In the genomic region with DNA sequence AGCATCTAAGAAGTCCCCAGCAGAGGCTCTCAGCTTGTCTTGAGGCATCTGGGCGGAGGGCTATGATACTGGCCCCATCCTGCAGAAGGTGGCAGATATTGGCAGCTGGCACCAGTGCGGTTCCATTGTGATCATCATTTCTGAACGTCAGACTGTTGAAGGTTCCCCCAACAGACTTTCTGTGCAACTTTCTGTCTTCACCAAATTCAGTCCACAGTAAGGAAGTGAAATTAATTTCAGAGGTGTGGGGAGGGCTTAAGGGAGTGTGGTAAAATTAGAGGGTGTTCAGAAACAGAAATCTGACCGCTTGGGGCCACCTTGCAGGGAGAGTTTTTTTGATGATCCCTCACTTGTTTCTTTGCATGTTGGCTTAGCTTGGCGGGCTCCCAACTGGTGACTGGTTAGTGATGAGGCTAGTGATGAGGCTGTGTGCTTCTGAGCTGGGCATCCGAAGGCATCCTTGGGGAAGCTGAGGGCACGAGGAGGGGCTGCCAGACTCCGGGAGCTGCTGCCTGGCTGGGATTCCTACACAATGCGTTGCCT, we compare ENCODE assay signal across 9 cellular contexts. TPM values are rescaled to one million over a fixed set of nuclear protein-coding genes. Genes with fewer than 3 reads are reported as not detected.
DNase-seq lines count a peak whose midpoint lies in the region; ATAC-seq and TF ChIP-seq lines count a peak whose summit lies in the region.
"Had no signal": no experiment of that assay in that cellular context is flagged by ENCODE, and none has a peak within 500 bp of the region (broad histone marks: within the 10 kb centered on the region; RNA-seq: fewer than 3 reads in every experiment).

A gene with protein sequence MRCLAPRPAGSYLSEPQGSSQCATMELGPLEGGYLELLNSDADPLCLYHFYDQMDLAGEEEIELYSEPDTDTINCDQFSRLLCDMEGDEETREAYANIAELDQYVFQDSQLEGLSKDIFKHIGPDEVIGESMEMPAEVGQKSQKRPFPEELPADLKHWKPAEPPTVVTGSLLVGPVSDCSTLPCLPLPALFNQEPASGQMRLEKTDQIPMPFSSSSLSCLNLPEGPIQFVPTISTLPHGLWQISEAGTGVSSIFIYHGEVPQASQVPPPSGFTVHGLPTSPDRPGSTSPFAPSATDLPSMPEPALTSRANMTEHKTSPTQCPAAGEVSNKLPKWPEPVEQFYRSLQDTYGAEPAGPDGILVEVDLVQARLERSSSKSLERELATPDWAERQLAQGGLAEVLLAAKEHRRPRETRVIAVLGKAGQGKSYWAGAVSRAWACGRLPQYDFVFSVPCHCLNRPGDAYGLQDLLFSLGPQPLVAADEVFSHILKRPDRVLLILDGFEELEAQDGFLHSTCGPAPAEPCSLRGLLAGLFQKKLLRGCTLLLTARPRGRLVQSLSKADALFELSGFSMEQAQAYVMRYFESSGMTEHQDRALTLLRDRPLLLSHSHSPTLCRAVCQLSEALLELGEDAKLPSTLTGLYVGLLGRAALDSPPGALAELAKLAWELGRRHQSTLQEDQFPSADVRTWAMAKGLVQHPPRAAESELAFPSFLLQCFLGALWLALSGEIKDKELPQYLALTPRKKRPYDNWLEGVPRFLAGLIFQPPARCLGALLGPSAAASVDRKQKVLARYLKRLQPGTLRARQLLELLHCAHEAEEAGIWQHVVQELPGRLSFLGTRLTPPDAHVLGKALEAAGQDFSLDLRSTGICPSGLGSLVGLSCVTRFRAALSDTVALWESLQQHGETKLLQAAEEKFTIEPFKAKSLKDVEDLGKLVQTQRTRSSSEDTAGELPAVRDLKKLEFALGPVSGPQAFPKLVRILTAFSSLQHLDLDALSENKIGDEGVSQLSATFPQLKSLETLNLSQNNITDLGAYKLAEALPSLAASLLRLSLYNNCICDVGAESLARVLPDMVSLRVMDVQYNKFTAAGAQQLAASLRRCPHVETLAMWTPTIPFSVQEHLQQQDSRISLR (plus strand): TSS at position 404 of the 543 bp plus-strand sequence. CDS start 129 bp downstream, at position 533.

- ATAC-seq in HG02588 (IDR thresholded peaks at IDR 0.05; ENCODE audit: unreplicated experiment) = peak; percentile 48
- ATAC-seq in gastrocnemius medialis = peak in 1 of 2 donors; percentile 57

- H3K4me1 ChIP-seq in gastrocnemius medialis = peaks cover 4 to 15% of the 10 kb centered on the region in 2 donors

- in situ Hi-C loops in gastrocnemius medialis (cut with MboI; ENCODE audit: low sequenced_read_pairs in 4 of 4) = no loop called here

- H3K36me3 ChIP-seq in gastrocnemius medialis = no peaks in the 10 kb centered on the region

- H3K4me3 ChIP-seq in fibroblast of villous mesenchyme (ENCODE audit: low read depth, low read length) = no peak within 1 kb of the TSS
- H3K4me3 ChIP-seq in gastrocnemius medialis = peak within 1 kb of the TSS; percentile 17 to 60 (median 56)

- peak within 1 kb of the TSS in 1 of 4 donors; percentile 43 for H3K27ac ChIP-seq in gastrocnemius medialis
- H3K27ac ChIP-seq: C4-2B had no signal

- H3K27me3 ChIP-seq in gastrocnemius medialis = peaks cover 0 to 21% (median 17%) of the 10 kb centered on the region in 3 donors

- peak; percentile 59 for DNase-seq in NK-92 treated with Interleukin-12 subunit alpha and Interleukin-12 subunit beta, amount 100 ng/mL, for 24 hours (lab: John Stamatoyannopoulos, UW)
- DNase-seq in NK-92 (lab: John Stamatoyannopoulos, UW; ENCODE audit: unreplicated experiment) = no peak
- DNase-seq in MV-4-11 (lab: John Stamatoyannopoulos, UW) = peak; percentile 99
- peak; percentile 8 for DNase-seq in activated CD8-positive, alpha-beta memory T cell treated with anti-CD3 and anti-CD28 coated beads, Interleukin-2, amount 50 U/mL, for 1 hour (ENCODE audit: extremely low read depth)
- peak; percentile 12 for DNase-seq in fibroblast of villous mesenchyme (ENCODE audit: low read depth)
- DNase-seq in gastrocnemius medialis = peak; percentile 41 to 66
- DNase-seq in OCI-M2 (lab: John Stamatoyannopoulos, UW; ENCODE audit: unreplicated experiment) = no peak

- TF ChIP-seq CTCF in fibroblast of villous mesenchyme (IDR thresholded peaks at IDR 0.05; ENCODE audit: insufficient read depth, low read depth, low read length) = no peak
- no peak for TF ChIP-seq CTCF in gastrocnemius medialis (IDR thresholded peaks at IDR 0.05 in 4 of 5, conservative IDR thresholded peaks at IDR 0.05 in 1 of 5)

- TF ChIP-seq POLR2A in gastrocnemius medialis (IDR thresholded peaks at IDR 0.05) = no peak

- intact Hi-C loops in gastrocnemius medialis (cut with DNase I; ENCODE audit: low total_unique reads) = no loop called here

- no peaks in the 10 kb centered on the region for H3K9me3 ChIP-seq in gastrocnemius medialis

RNA-seq across cellular contexts. Expression of the gene that starts here (rescaled TPM):
- under 0.01 TPM in 1 of 2 replicates, not detected in the other for total RNA-seq in fibroblast of villous mesenchyme
- total RNA-seq in gastrocnemius medialis = 1 to 10 TPM; 2.3 to 9.1 (median 5.1) TPM

Comparison
In these comparisons a context has a peak if more than half of its experiments do, and no peak if none do; other contexts are left out.
1. DNase-seq: peak in NK-92 treated with Interleukin-12 subunit alpha and Interleukin-12 subunit beta, amount 100 ng/mL, for 24 hours (single experiment), MV-4-11 (single experiment), activated CD8-positive, alpha-beta memory T cell treated with anti-CD3 and anti-CD28 coated beads, Interleukin-2, amount 50 U/mL, for 1 hour (single experiment) and gastrocnemius medialis (2 of 2); none in NK-92 (single experiment) and OCI-M2 (single experiment).
2. Peak in DNase-seq in fibroblast of villous mesenchyme; RNA of the gene not detected or under 1 TPM.